Comparison of ENCODE assay signal across 8 cellular contexts in genomic region chr15:65530318-65531111, GRCh38. TPM values are rescaled to one million over a fixed set of nuclear protein-coding genes. Genes with fewer than 3 reads are reported as not detected.
DNase-seq lines count a peak whose midpoint lies in the region; ATAC-seq and TF ChIP-seq lines count a peak whose summit lies in the region.

Gene HACD3 (plus strand): TSS chr15:65530463. CDS start chr15:65530632, 169 bp downstream.

- H3K27me3 Mint-ChIP-seq in effector memory CD8-positive, alpha-beta T cell, result no peaks in the 10 kb centered on the region
- H3K27me3 Mint-ChIP-seq in memory B cell, result no peaks in the 10 kb centered on the region

- H3K36me3 Mint-ChIP-seq in effector memory CD8-positive, alpha-beta T cell (ENCODE audit: insufficient read depth), result peaks cover 8% of the 10 kb centered on the region
- H3K36me3 Mint-ChIP-seq in memory B cell, result no peaks in the 10 kb centered on the region

- peaks cover 17 to 28% of the 10 kb centered on the region in 2 donors for H3K4me1 Mint-ChIP-seq in effector memory CD8-positive, alpha-beta T cell (ENCODE audit: low read depth in 2 of 2)
- H3K4me1 Mint-ChIP-seq in memory B cell, result peaks cover 25% of the 10 kb centered on the region

- peak within 1 kb of the TSS; percentile 87 to 96 for H3K27ac Mint-ChIP-seq in effector memory CD8-positive, alpha-beta T cell
- peak within 1 kb of the TSS; percentile 89 for H3K27ac Mint-ChIP-seq in memory B cell

- H3K9me3 Mint-ChIP-seq in effector memory CD8-positive, alpha-beta T cell, result no peaks in the 10 kb centered on the region
- no peaks in the 10 kb centered on the region for H3K9me3 Mint-ChIP-seq in memory B cell

- CTCF ChIA-PET in activated CD8-positive, alpha-beta memory T cell treated with anti-CD3 and anti-CD28 coated beads for 36 hours (lab: Charles Lee), result interaction anchor here (0.9 to 1.6 kb wide), 2 partner anchors 13 to 327 kb away, joined by 4 to 5 read pairs; partner anchors contain the start of gene DPP8

- peak within 1 kb of the TSS; percentile 78 to 85 for H3K4me3 Mint-ChIP-seq in effector memory CD8-positive, alpha-beta T cell
- H3K4me3 Mint-ChIP-seq in memory B cell, result peak within 1 kb of the TSS; percentile 94

- TF ChIP-seq CTCF in C4-2B (conservative IDR thresholded peaks at IDR 0.05), result no peak

- POLR2A ChIA-PET in activated CD8-positive, alpha-beta memory T cell treated with anti-CD3 and anti-CD28 coated beads for 36 hours (lab: Charles Lee), result interaction anchor here (0.6 to 1.5 kb wide), 8 partner anchors 12 to 547 kb away, joined by 3 to 9 read pairs (median 4); partner anchors contain the start of gene INTS14

- DNase-seq in HPDE6-E6E7 (ENCODE audit: extremely low spot score) (peak; percentile 86), NK-92 (lab: John Stamatoyannopoulos, UW; ENCODE audit: unreplicated experiment) (peak; percentile 46), memory B cell (ENCODE audit: low spot score in 2 of 2) (peak; percentile 85)
- DNase-seq in effector memory CD8-positive, alpha-beta T cell, result peak; percentile 85 to 87 (median 86)
- DNase-seq in stimulated activated CD8-positive, alpha-beta memory T cell treated with anti-CD3 and anti-CD28 coated beads, Interleukin-12 subunit alpha, Interleukin-12 subunit beta, amount 100 ng/mL, for 24 hours (ENCODE audit: extremely low read depth), result peak; percentile 82

- ATAC-seq in GM19397 (IDR thresholded peaks at IDR 0.05; ENCODE audit: unreplicated experiment) (peak; percentile 84), memory B cell (ENCODE audit: low read depth) (peak; percentile 96)
- ATAC-seq in effector memory CD8-positive, alpha-beta T cell (replicated peaks), result peak; percentile 94

- peak within 1 kb of the TSS; percentile 95 for H3K27ac ChIP-seq in C4-2B

RNA-seq across cellular contexts. Expression of gene HACD3, which starts in this region (rescaled TPM):
- total RNA-seq in activated CD8-positive, alpha-beta memory T cell treated with anti-CD3 and anti-CD28 coated beads for 36 hours, result 10 to 100 TPM; 47.3 to 47.9 TPM

Comparison
In these comparisons a context has a peak if more than half of its experiments do, and no peak if none do; other contexts are left out.
1. Peak in every context shown above with its lines: DNase-seq, ATAC-seq and H3K27ac ChIP-seq.